18 cellular contexts compared by ENCODE assay signal in genomic region chr14:105440554-105440900, GRCh38. TPM values are rescaled to one million over a fixed set of nuclear protein-coding genes. Genes with fewer than 3 reads are reported as not detected.
A peak's percentile ranks its signal among the peaks of the same experiment; 100 is the strongest.
DNase-seq lines count a peak whose midpoint lies in the region; ATAC-seq and TF ChIP-seq lines count a peak whose summit lies in the region.
"Had no signal": no experiment of that assay in that cellular context is flagged by ENCODE, and none has a peak within 500 bp of the region (broad histone marks: within the 10 kb centered on the region; RNA-seq: fewer than 3 reads in every experiment).

No MANE protein-coding gene starts in this region.

- no peak overlapping the region for H3K4me3 ChIP-seq in cardiac muscle cell
- no peak overlapping the region for H3K4me3 ChIP-seq in left ventricle myocardium inferior
- H3K4me3 ChIP-seq in lower lobe of right lung, result no peak overlapping the region
- H3K4me3 ChIP-seq in CD4-positive, alpha-beta memory T cell (ENCODE audit: low read length in 2 of 2), result no peak overlapping the region
- H3K4me3 ChIP-seq: BLaER1 treated with 17β-estradiol and CSF1 and Interleukin-3, amounts not matched to agents 10 nM and 100 nM; GM23338 had no signal

- H3K36me3 ChIP-seq in cardiac muscle cell (no peaks in the 10 kb centered on the region), left ventricle myocardium inferior (peaks cover 25% of the 10 kb centered on the region), lower lobe of right lung (peaks cover 30% of the 10 kb centered on the region)
- H3K36me3 ChIP-seq in CD4-positive, alpha-beta memory T cell (ENCODE audit: insufficient read depth, low read length), result peaks cover 5% of the 10 kb centered on the region

- H3K27ac ChIP-seq in cardiac muscle cell (peak overlapping the region; percentile 19), left ventricle myocardium inferior (replicated peaks) (no peak overlapping the region), lower lobe of right lung (no peak overlapping the region)
- no peak overlapping the region for H3K27ac ChIP-seq in CD4-positive, alpha-beta memory T cell (ENCODE audit: low read depth, low read length)
- H3K27ac ChIP-seq: HL-60 had no signal

- H3K27ac Mint-ChIP-seq in T-helper 17 cell, result no peak overlapping the region
- no peak overlapping the region for H3K27ac Mint-ChIP-seq in CD4-positive, alpha-beta memory T cell
- H3K27ac Mint-ChIP-seq: B cell; CD8-positive, alpha-beta memory T cell; GM23338 had no signal

- POLR2A ChIA-PET in CD4-positive, alpha-beta memory T cell (lab: Charles Lee; ENCODE audit: partially characterized antibody), result no interaction called here

- DNase-seq in cardiac muscle cell (ENCODE audit: low read depth in 1 of 2, low spot score in 1 of 2) (no peak), left ventricle myocardium inferior (no peak), T-helper 17 cell (no peak), lower lobe of right lung (peak; percentile 38), NCI-H187 (lab: John Stamatoyannopoulos, UW) (no peak), iPS-NIHi7 (ENCODE audit: extremely low spot score) (no peak)
- DNase-seq in CD4-positive, alpha-beta memory T cell, result no peak
- DNase-seq: CD8-positive, alpha-beta memory T cell; DMS153; DMS79; GDM1; HCEC 1CT; IMR-90 had no signal

- intact Hi-C loops in left ventricle myocardium inferior (cut with micrococcal nuclease), result no loop called here
- intact Hi-C loops in lower lobe of right lung (cut with DNase I), result no loop called here
- intact Hi-C loops in CD4-positive, alpha-beta memory T cell (cut with micrococcal nuclease), result loop anchor here (10.0 kb wide), 1 partner anchor 66 kb away; no protein-coding TSS in a partner anchor

- H3K4me1 Mint-ChIP-seq in T-helper 17 cell, result peaks cover 9% of the 10 kb centered on the region
- H3K4me1 Mint-ChIP-seq in CD4-positive, alpha-beta memory T cell, result peaks cover 6 to 16% (median 11%) of the 10 kb centered on the region in 4 donors

- ATAC-seq in T-helper 17 cell, result no peak
- no peak for ATAC-seq in lower lobe of right lung

- no peaks in the 10 kb centered on the region for H3K9me3 ChIP-seq in cardiac muscle cell (ENCODE audit: low read depth)
- peaks cover 4% of the 10 kb centered on the region for H3K9me3 ChIP-seq in left ventricle myocardium inferior (replicated peaks)
- H3K9me3 ChIP-seq in T-helper 17 cell (ENCODE audit: control insufficient read depth, low read length, poor library complexity, severe bottlenecking), result no peaks in the 10 kb centered on the region
- no peaks in the 10 kb centered on the region for H3K9me3 ChIP-seq in lower lobe of right lung
- H3K9me3 ChIP-seq in CD4-positive, alpha-beta memory T cell (ENCODE audit: control insufficient read depth in 1 of 2, low read length in 2 of 2), result no peaks in the 10 kb centered on the region

- H3K4me1 ChIP-seq in cardiac muscle cell (ENCODE audit: low read depth), result no peaks in the 10 kb centered on the region
- peaks cover 28% of the 10 kb centered on the region for H3K4me1 ChIP-seq in left ventricle myocardium inferior
- peaks cover 5% of the 10 kb centered on the region for H3K4me1 ChIP-seq in lower lobe of right lung
- H3K4me1 ChIP-seq in CD4-positive, alpha-beta memory T cell (ENCODE audit: insufficient read depth, low read length), result no peaks in the 10 kb centered on the region

- peaks cover 2% of the 10 kb centered on the region for H3K36me3 Mint-ChIP-seq in T-helper 17 cell (ENCODE audit: low read depth)
- H3K36me3 Mint-ChIP-seq in CD4-positive, alpha-beta memory T cell, result peaks cover 7 to 8% of the 10 kb centered on the region in 2 donors

- H3K27me3 ChIP-seq in cardiac muscle cell (no peaks in the 10 kb centered on the region), left ventricle myocardium inferior (ENCODE audit: low read depth) (no peaks in the 10 kb centered on the region), lower lobe of right lung (ENCODE audit: low read depth) (no peaks in the 10 kb centered on the region)
- H3K27me3 ChIP-seq in CD4-positive, alpha-beta memory T cell (ENCODE audit: insufficient read depth, low read length), result no peaks in the 10 kb centered on the region
- H3K27me3 ChIP-seq: BLaER1 treated with 17β-estradiol and CSF1 and Interleukin-3, amounts not matched to agents 10 nM and 100 nM had no signal

- H3K4me3 Mint-ChIP-seq in T-helper 17 cell, result peak overlapping the region; percentile 15
- H3K4me3 Mint-ChIP-seq in CD4-positive, alpha-beta memory T cell, result no peak overlapping the region
- H3K4me3 Mint-ChIP-seq: B cell; CD8-positive, alpha-beta memory T cell; GM23338 had no signal

- no peaks in the 10 kb centered on the region for H3K9me3 Mint-ChIP-seq in CD4-positive, alpha-beta memory T cell
- H3K9me3 Mint-ChIP-seq: CD8-positive, alpha-beta memory T cell; GM23338 had no signal

- TF ChIP-seq CTCF in cardiac muscle cell (IDR thresholded peaks at IDR 0.05; ENCODE audit: low read depth, low read length), result no peak
- no peak for TF ChIP-seq CTCF in left ventricle myocardium inferior (IDR thresholded peaks at IDR 0.05; ENCODE audit: borderline replicate concordance)
- no peak for TF ChIP-seq CTCF in lower lobe of right lung (IDR thresholded peaks at IDR 0.05)

- H3K27me3 Mint-ChIP-seq in T-helper 17 cell, result no peaks in the 10 kb centered on the region
- no peaks in the 10 kb centered on the region for H3K27me3 Mint-ChIP-seq in CD4-positive, alpha-beta memory T cell
- H3K27me3 Mint-ChIP-seq: B cell; CD8-positive, alpha-beta memory T cell had no signal

- CTCF ChIA-PET in CD4-positive, alpha-beta memory T cell (lab: Charles Lee; ENCODE audit: partially characterized antibody), result no interaction called here

RNA-seq across cellular contexts. Expression of gene MTA1, which starts 20.9 kb away (rescaled TPM):
- total RNA-seq in cardiac muscle cell (136 and 208 TPM in 2 replicates), left ventricle myocardium inferior (192 TPM), T-helper 17 cell (10 to 100 TPM; 99.0 to 99.7 TPM), lower lobe of right lung (69.7 TPM)
- polyA plus RNA-seq in cardiac muscle cell, result 110 and 149 TPM in 2 replicates
- total RNA-seq in CD4-positive, alpha-beta memory T cell, result 100 to 1,000 TPM; 122 to 123 TPM
- 1 to 10 TPM; 1.5 to 6.0 TPM for polyA plus RNA-seq in CD4-positive, alpha-beta memory T cell

RNA-seq across cellular contexts. Expression of gene CRIP2, which starts 34.1 kb away (rescaled TPM):
- total RNA-seq in cardiac muscle cell (804 and 1,173 TPM in 2 replicates), left ventricle myocardium inferior (1,068 TPM), T-helper 17 cell (10 to 100 TPM; 51.6 to 58.8 TPM), lower lobe of right lung (143 TPM)
- 1,364 and 1,845 TPM in 2 replicates for polyA plus RNA-seq in cardiac muscle cell
- 10 to 100 TPM; 12.1 to 13.0 TPM for total RNA-seq in CD4-positive, alpha-beta memory T cell
- polyA plus RNA-seq in CD4-positive, alpha-beta memory T cell, result 100 to 1,000 TPM in 1 of 2 donors, 10 to 100 TPM in 1; 84.5 to 256 TPM

RNA-seq across cellular contexts. Expression of gene TEX22, which starts 42.2 kb away (rescaled TPM):
- total RNA-seq in cardiac muscle cell, result 2.5 and 3.7 TPM in 2 replicates
- polyA plus RNA-seq in cardiac muscle cell, result 3.0 and 4.1 TPM in 2 replicates
- 0.99 TPM for total RNA-seq in left ventricle myocardium inferior
- total RNA-seq in T-helper 17 cell, result 1 to 10 TPM in 1 of 2 donors, under 1 TPM in 1; 0.60 to 1.7 TPM
- total RNA-seq in lower lobe of right lung, result 3.8 TPM
- total RNA-seq in CD4-positive, alpha-beta memory T cell, result 1 to 10 TPM; 4.7 to 7.5 TPM
- not detected for polyA plus RNA-seq in CD4-positive, alpha-beta memory T cell
- total RNA-seq: HT1080 had no signal

RNA-seq across cellular contexts. Expression of gene CRIP1, which starts 46.2 kb away (rescaled TPM):
- total RNA-seq in cardiac muscle cell (46.9 and 51.1 TPM in 2 replicates), left ventricle myocardium inferior (65.9 TPM), T-helper 17 cell (100 to 1,000 TPM; 451 to 842 TPM), lower lobe of right lung (237 TPM)
- 196 and 203 TPM in 2 replicates for polyA plus RNA-seq in cardiac muscle cell
- 100 to 1,000 TPM; 276 to 290 TPM for total RNA-seq in CD4-positive, alpha-beta memory T cell
- 1,000 to 10,000 TPM; 1,440 to 2,028 TPM for polyA plus RNA-seq in CD4-positive, alpha-beta memory T cell
- total RNA-seq: IMR-90 had no signal

RNA-seq across cellular contexts. Expression of gene TEDC1, which starts 50.5 kb away (rescaled TPM):
- total RNA-seq in cardiac muscle cell, result 32.0 and 33.0 TPM in 2 replicates
- polyA plus RNA-seq in cardiac muscle cell, result 27.4 and 27.6 TPM in 2 replicates
- 4.0 TPM for total RNA-seq in left ventricle myocardium inferior
- 100 to 1,000 TPM; 141 to 361 TPM for total RNA-seq in T-helper 17 cell
- 10.6 TPM for total RNA-seq in lower lobe of right lung
- total RNA-seq in CD4-positive, alpha-beta memory T cell, result 10 to 100 TPM; 25.4 to 30.2 TPM
- polyA plus RNA-seq in CD4-positive, alpha-beta memory T cell, result 10 to 100 TPM; 10.2 to 10.4 TPM
